ENCODE assay signal across 15 cellular contexts in the genomic region with DNA sequence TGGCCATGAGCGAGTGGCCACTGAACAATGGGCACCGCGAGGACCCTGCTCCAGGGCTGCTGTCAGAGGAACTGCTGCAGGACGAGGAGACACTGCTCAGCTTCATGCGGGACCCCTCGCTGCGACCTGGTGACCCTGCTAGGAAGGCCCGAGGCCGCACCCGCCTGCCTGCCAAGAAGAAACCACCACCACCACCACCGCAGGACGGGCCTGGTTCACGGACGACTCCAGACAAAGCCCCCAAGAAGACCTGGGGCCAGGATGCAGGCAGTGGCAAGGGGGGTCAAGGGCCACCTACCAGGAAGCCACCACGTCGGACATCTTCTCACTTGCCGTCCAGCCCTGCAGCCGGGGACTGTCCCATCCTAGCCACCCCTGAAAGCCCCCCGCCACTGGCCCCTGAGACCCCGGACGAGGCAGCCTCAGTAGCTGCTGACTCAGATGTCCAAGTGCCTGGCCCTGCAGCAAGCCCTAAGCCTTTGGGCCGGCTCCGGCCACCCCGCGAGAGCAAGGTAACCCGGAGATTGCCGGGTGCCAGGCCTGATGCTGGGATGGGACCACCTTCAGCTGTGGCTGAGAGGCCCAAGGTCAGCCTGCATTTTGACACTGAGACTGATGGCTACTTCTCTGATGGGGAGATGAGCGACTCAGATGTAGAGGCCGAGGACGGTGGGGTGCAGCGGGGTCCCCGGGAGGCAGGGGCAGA. TPM values are rescaled to one million over a fixed set of nuclear protein-coding genes. Genes with fewer than 3 reads are reported as not detected.
A peak's percentile ranks its signal among the peaks of the same experiment; 100 is the strongest.
DNase-seq lines count a peak whose midpoint lies in the region; ATAC-seq and TF ChIP-seq lines count a peak whose summit lies in the region.
"Had no signal": no experiment of that assay in that cellular context is flagged by ENCODE, and none has a peak within 500 bp of the region (broad histone marks: within the 10 kb centered on the region; RNA-seq: fewer than 3 reads in every experiment).

No MANE protein-coding gene starts in this region.

- H3K9me3 ChIP-seq in osteoblast (ENCODE audit: low read depth, low read length): no peaks in the 10 kb centered on the region
- H3K9me3 ChIP-seq: BE2C had no signal

- peaks cover 12% of the 10 kb centered on the region for H3K4me1 ChIP-seq in osteoblast (ENCODE audit: insufficient read depth, low read length)
- H3K4me1 ChIP-seq: BE2C had no signal

- H3K79me2 ChIP-seq in osteoblast (ENCODE audit: insufficient read depth, low read length): peaks cover 3% of the 10 kb centered on the region

- H3K27ac ChIP-seq in osteoblast (ENCODE audit: low read depth, low read length): no peak overlapping the region

- H2AFZ ChIP-seq in osteoblast (ENCODE audit: low read length): no peak overlapping the region

- CTCF ChIA-PET in activated naive CD4-positive, alpha-beta T cell treated with anti-CD3 and anti-CD28 coated beads, Interleukin-2, amount 10 ng/mL, durations not matched to agents 7 days and 5 days (lab: Charles Lee): interaction anchor here (0.6 to 2.8 kb wide), 24 partner anchors 9 to 396 kb away, joined by 3 to 26 read pairs (median 3); partner anchors contain the start of gene CDKN2AIPNL

- TF ChIP-seq CTCF in osteoblast (IDR thresholded peaks at IDR 0.05; ENCODE audit: extremely low read depth, low read depth, low read length): no peak
- no peak for TF ChIP-seq CTCF in HFFc6 (IDR thresholded peaks at IDR 0.05)

- peak overlapping the region; percentile 28 for H3K27ac Mint-ChIP-seq in activated naive CD4-positive, alpha-beta T cell treated with anti-CD3 and anti-CD28 coated beads, Interleukin-2, amount 10 ng/mL, durations not matched to agents 7 days and 5 days
- peak overlapping the region; percentile 49 to 89 for H3K27ac Mint-ChIP-seq in effector memory CD8-positive, alpha-beta T cell
- H3K27ac Mint-ChIP-seq in HFFc6: no peak overlapping the region

- no peaks in the 10 kb centered on the region for H3K9me3 Mint-ChIP-seq in activated naive CD4-positive, alpha-beta T cell treated with anti-CD3 and anti-CD28 coated beads, Interleukin-2, amount 10 ng/mL, durations not matched to agents 7 days and 5 days
- no peaks in the 10 kb centered on the region for H3K9me3 Mint-ChIP-seq in effector memory CD8-positive, alpha-beta T cell
- H3K9me3 Mint-ChIP-seq in HFFc6: no peaks in the 10 kb centered on the region

- H4K20me1 ChIP-seq in osteoblast (ENCODE audit: insufficient read depth, low read length): peaks cover 3% of the 10 kb centered on the region

- DNase-seq in activated naive CD4-positive, alpha-beta T cell treated with anti-CD3 and anti-CD28 coated beads, Interleukin-2, amount 10 ng/mL, durations not matched to agents 7 days and 5 days: no peak
- DNase-seq in activated naive CD4-positive, alpha-beta T cell (lab: John Stamatoyannopoulos, UW): no peak
- no peak for DNase-seq in effector memory CD8-positive, alpha-beta T cell
- DNase-seq in osteoblast (ENCODE audit: insufficient read length, low spot score, missing footprints) (peak; percentile 54), DMS 273 (lab: John Stamatoyannopoulos, UW; ENCODE audit: unreplicated experiment) (no peak), DMS114 treated with DMSO at 0.1 percent for 48 hours (lab: John Stamatoyannopoulos, UW; ENCODE audit: unreplicated experiment) (no peak), HFFc6 (no peak)
- DNase-seq: BE2C, MM.1S, NCI-H1092, NCI-H1436 treated with DMSO at 0.1 percent for 48 hours, NCI-H1930, NCI-H69, PC-3 had no signal

- no peak for ATAC-seq in effector memory CD8-positive, alpha-beta T cell (replicated peaks)
- no peak for ATAC-seq in HG03097 (IDR thresholded peaks at IDR 0.05; ENCODE audit: low FRiP score, unreplicated experiment)

- H3K27me3 Mint-ChIP-seq in activated naive CD4-positive, alpha-beta T cell treated with anti-CD3 and anti-CD28 coated beads, Interleukin-2, amount 10 ng/mL, durations not matched to agents 7 days and 5 days: no peaks in the 10 kb centered on the region
- H3K27me3 Mint-ChIP-seq in effector memory CD8-positive, alpha-beta T cell: no peaks in the 10 kb centered on the region
- no peaks in the 10 kb centered on the region; the same call in 1 of the 2 replicates for H3K27me3 Mint-ChIP-seq in HFFc6 (ENCODE audit: insufficient read depth)

- H3K36me3 ChIP-seq in osteoblast (ENCODE audit: insufficient read depth, low read length): peaks cover 51% of the 10 kb centered on the region

- H3K36me3 Mint-ChIP-seq in activated naive CD4-positive, alpha-beta T cell treated with anti-CD3 and anti-CD28 coated beads, Interleukin-2, amount 10 ng/mL, durations not matched to agents 7 days and 5 days: peaks cover 33% of the 10 kb centered on the region
- peaks cover 60% of the 10 kb centered on the region for H3K36me3 Mint-ChIP-seq in effector memory CD8-positive, alpha-beta T cell (ENCODE audit: insufficient read depth)
- H3K36me3 Mint-ChIP-seq in HFFc6 (ENCODE audit: low read depth): peaks cover 18% of the 10 kb centered on the region; the same call in 1 of the 2 replicates

- no peak overlapping the region for H3K4me3 ChIP-seq in osteoblast (ENCODE audit: insufficient read depth, low read length)

- no peak overlapping the region for H3K4me2 ChIP-seq in osteoblast (ENCODE audit: insufficient read depth, low read length)

- H3K4me3 Mint-ChIP-seq in activated naive CD4-positive, alpha-beta T cell treated with anti-CD3 and anti-CD28 coated beads, Interleukin-2, amount 10 ng/mL, durations not matched to agents 7 days and 5 days: no peak overlapping the region
- no peak overlapping the region for H3K4me3 Mint-ChIP-seq in effector memory CD8-positive, alpha-beta T cell
- no peak overlapping the region for H3K4me3 Mint-ChIP-seq in HFFc6

- no peaks in the 10 kb centered on the region for H3K27me3 ChIP-seq in osteoblast (ENCODE audit: insufficient read depth, low read length)
- H3K27me3 ChIP-seq: BE2C had no signal

- H3K4me1 Mint-ChIP-seq in activated naive CD4-positive, alpha-beta T cell treated with anti-CD3 and anti-CD28 coated beads, Interleukin-2, amount 10 ng/mL, durations not matched to agents 7 days and 5 days: no peaks in the 10 kb centered on the region
- peaks cover 13 to 24% of the 10 kb centered on the region in 2 donors for H3K4me1 Mint-ChIP-seq in effector memory CD8-positive, alpha-beta T cell (ENCODE audit: low read depth in 2 of 2)
- peaks cover 18% of the 10 kb centered on the region for H3K4me1 Mint-ChIP-seq in HFFc6 (ENCODE audit: low read depth)

RNA-seq across cellular contexts. Expression of gene JADE2, which starts 53.3 kb away (rescaled TPM):
- 22.7 and 26.8 TPM in 2 replicates for total RNA-seq in osteoblast
- total RNA-seq in HFFc6 (2021; fragmentation: NEBNext Ultra II Directional; extraction: Animal tissue kit (Norgen Biotek cat#: 25700)): 10 to 100 TPM; 32.8 to 41.0 (median 39.6) TPM

RNA-seq across cellular contexts. Expression of gene SAR1B, which starts 53.9 kb away (rescaled TPM):
- 46.0 and 46.3 TPM in 2 replicates for total RNA-seq in osteoblast
- 100 to 1,000 TPM in 4 of 6 experiments, 10 to 100 TPM in 2; 94.0 to 108 (median 103) TPM for total RNA-seq in HFFc6 (2021; fragmentation: NEBNext Ultra II Directional; extraction: Animal tissue kit (Norgen Biotek cat#: 25700))
